Comparison of ENCODE assay signal across 8 cellular contexts in the genomic region with DNA sequence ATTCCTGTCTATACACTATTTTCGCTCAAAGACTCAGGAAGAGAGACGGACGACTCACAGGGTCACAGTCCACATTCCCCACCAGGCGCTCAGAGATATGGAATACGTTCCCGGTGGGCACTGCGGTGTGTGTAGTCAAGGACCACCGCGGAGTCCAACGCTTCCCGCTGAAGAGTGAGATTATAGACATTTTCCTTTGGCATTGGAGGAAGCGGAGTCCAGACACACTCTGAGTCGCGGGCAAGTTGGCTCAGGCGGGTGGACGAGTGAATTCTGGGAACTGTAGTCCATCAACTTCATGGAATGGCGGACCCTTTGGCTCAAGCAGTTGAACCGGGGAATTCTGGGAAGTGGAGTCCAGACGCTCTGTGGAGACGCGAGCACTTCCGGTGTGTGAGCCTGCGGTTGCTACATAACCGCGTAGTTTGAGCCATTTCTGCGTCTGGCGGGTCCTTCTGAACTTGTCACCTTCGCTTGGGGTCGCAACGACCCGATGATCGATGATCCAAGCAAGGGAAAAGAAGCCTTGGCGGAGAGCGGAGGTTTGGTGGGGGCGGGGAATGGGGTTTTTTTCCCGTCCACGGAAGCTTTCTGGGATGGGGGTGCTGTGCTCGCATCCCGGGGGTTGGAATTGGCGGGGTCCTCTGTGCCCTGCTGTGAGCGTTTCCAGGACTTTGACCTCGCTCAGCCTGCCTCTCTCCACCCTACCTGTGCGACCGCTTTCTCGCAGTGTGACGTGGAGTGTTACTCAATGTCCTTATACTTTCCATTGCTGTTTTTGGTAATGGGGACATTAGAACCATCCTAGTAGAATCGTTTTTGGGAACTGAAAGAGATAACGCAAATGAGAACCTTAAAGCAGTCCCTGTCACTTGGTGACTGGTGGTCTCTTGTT. TPM values are rescaled to one million over a fixed set of nuclear protein-coding genes. Genes with fewer than 3 reads are reported as not detected.
DNase-seq lines count a peak whose midpoint lies in the region; ATAC-seq and TF ChIP-seq lines count a peak whose summit lies in the region.

Gene ZNF230, plus strand, starts transcription at position 392 of the 895 bp plus-strand sequence. CDS start 4,122 bp downstream, outside the sequence.

- H3K4me3 ChIP-seq in GM23338 = peak within 1 kb of the TSS; percentile 67
- H3K4me3 ChIP-seq in fibroblast of pulmonary artery (replicated peaks; ENCODE audit: low read depth, low read length) = peak within 1 kb of the TSS; percentile 87

- no peaks in the 10 kb centered on the region for H3F3A ChIP-seq in GM23338 (replicated peaks; ENCODE audit: low read depth)

- H3K36me3 Mint-ChIP-seq in GM23338 (ENCODE audit: low read depth) = peaks cover 13% of the 10 kb centered on the region
- H3K36me3 Mint-ChIP-seq in natural killer cell treated with Interleukin-12 subunit alpha and Interleukin-12 subunit beta and Interleukin-15 and Interleukin-18, amount 100 ng/mL, for 72 hours = peaks cover 33% of the 10 kb centered on the region

- no peaks in the 10 kb centered on the region for H4K20me1 ChIP-seq in GM23338 (replicated peaks; ENCODE audit: insufficient read depth)

- no peaks in the 10 kb centered on the region for H3K27me3 ChIP-seq in GM23338 (ENCODE audit: insufficient read depth)

- H3K9me2 ChIP-seq in GM23338 (ENCODE audit: insufficient read depth) = peaks cover 20% of the 10 kb centered on the region

- H3K27ac ChIP-seq in GM23338 (ENCODE audit: low read depth) = no peak within 1 kb of the TSS

- H3K27ac Mint-ChIP-seq in GM23338 = peak within 1 kb of the TSS; percentile 65
- peak within 1 kb of the TSS; percentile 88 to 98 for H3K27ac Mint-ChIP-seq in natural killer cell treated with Interleukin-12 subunit alpha and Interleukin-12 subunit beta and Interleukin-15 and Interleukin-18, amount 100 ng/mL, for 72 hours

- peak within 1 kb of the TSS; percentile 88 for H3K4me2 ChIP-seq in GM23338

- DNase-seq in EL (peak; percentile 96), GM23338 (ENCODE audit: low spot score) (peak; percentile 99), Kasumi-1 (lab: John Stamatoyannopoulos, UW) (peak; percentile 99), RPMI8226 (peak; percentile 91), fibroblast of pulmonary artery (ENCODE audit: low read depth) (peak; percentile 97)
- DNase-seq in activated T-helper 9 cell treated with anti-CD3 and anti-CD28 coated beads, Interleukin-2, amount 50 U/mL, for 16 hours (ENCODE audit: low read depth) = peak; percentile 72
- peak; percentile 91 for DNase-seq in natural killer cell treated with Interleukin-12 subunit alpha and Interleukin-12 subunit beta and Interleukin-15 and Interleukin-18, amount 100 ng/mL, for 72 hours (ENCODE audit: low spot score)
- DNase-seq in stimulated activated naive CD4-positive, alpha-beta T cell treated with Interleukin-2 at 50 U/mL for 16 hours (lab: John Stamatoyannopoulos, UW) = peak; percentile 79

- no peak for TF ChIP-seq CTCF in GM23338 (conservative IDR thresholded peaks at IDR 0.05; ENCODE audit: low read depth in 2 of 2)
- no peak for TF ChIP-seq CTCF in fibroblast of pulmonary artery (IDR thresholded peaks at IDR 0.05; ENCODE audit: low read length, missing control alignments)

- 0 out of 2 replicates have a peak, but pooled peaks cover 8% of the 10 kb centered on the region for H3K79me2 ChIP-seq in GM23338 (replicated peaks; ENCODE audit: insufficient read depth)

- peaks cover 9% of the 10 kb centered on the region for H3K27me3 Mint-ChIP-seq in GM23338 (ENCODE audit: insufficient read depth, low read depth, poor library complexity)
- peaks cover 0 to 3% of the 10 kb centered on the region in 2 donors for H3K27me3 Mint-ChIP-seq in natural killer cell treated with Interleukin-12 subunit alpha and Interleukin-12 subunit beta and Interleukin-15 and Interleukin-18, amount 100 ng/mL, for 72 hours

- no peaks in the 10 kb centered on the region for H3K4me1 ChIP-seq in GM23338 (ENCODE audit: insufficient read depth)

- ATAC-seq in GM23338 = peak; percentile 99
- ATAC-seq in natural killer cell treated with Interleukin-12 subunit alpha and Interleukin-12 subunit beta and Interleukin-15 and Interleukin-18, amount 100 ng/mL, for 72 hours = peak; percentile 98 to 99

- H3K4me3 Mint-ChIP-seq in GM23338 = peak within 1 kb of the TSS; percentile 93
- H3K4me3 Mint-ChIP-seq in natural killer cell treated with Interleukin-12 subunit alpha and Interleukin-12 subunit beta and Interleukin-15 and Interleukin-18, amount 100 ng/mL, for 72 hours = peak within 1 kb of the TSS; percentile 95

- H3K4me1 Mint-ChIP-seq in GM23338 = peaks cover 9% of the 10 kb centered on the region
- peaks cover 37 to 39% of the 10 kb centered on the region in 2 donors for H3K4me1 Mint-ChIP-seq in natural killer cell treated with Interleukin-12 subunit alpha and Interleukin-12 subunit beta and Interleukin-15 and Interleukin-18, amount 100 ng/mL, for 72 hours (ENCODE audit: low read depth in 2 of 2)

- H2AFZ ChIP-seq in GM23338 = peak within 1 kb of the TSS; percentile 97

- H3K36me3 ChIP-seq in GM23338 (ENCODE audit: insufficient read depth) = no peaks in the 10 kb centered on the region

- H3K9me3 Mint-ChIP-seq in GM23338 = peaks cover 7% of the 10 kb centered on the region
- H3K9me3 Mint-ChIP-seq in natural killer cell treated with Interleukin-12 subunit alpha and Interleukin-12 subunit beta and Interleukin-15 and Interleukin-18, amount 100 ng/mL, for 72 hours = peaks cover 19% of the 10 kb centered on the region

TF ChIP-seq in GM23338, 12 proteins besides CTCF, POLR2A, EP300 and RAD21:
- TF ChIP-seq EZH2 (IDR thresholded peaks at IDR 0.05; ENCODE audit: low read depth, unreplicated experiment) (no peak), CREB1 (CRISPR knock-in tag; IDR thresholded peaks at IDR 0.05; ENCODE audit: low read depth) (peak; percentile 58), POLR2AphosphoS5 (IDR thresholded peaks at IDR 0.05; ENCODE audit: low read depth) (peak; percentile 69)
- TF ChIP-seq, protein P1, sequence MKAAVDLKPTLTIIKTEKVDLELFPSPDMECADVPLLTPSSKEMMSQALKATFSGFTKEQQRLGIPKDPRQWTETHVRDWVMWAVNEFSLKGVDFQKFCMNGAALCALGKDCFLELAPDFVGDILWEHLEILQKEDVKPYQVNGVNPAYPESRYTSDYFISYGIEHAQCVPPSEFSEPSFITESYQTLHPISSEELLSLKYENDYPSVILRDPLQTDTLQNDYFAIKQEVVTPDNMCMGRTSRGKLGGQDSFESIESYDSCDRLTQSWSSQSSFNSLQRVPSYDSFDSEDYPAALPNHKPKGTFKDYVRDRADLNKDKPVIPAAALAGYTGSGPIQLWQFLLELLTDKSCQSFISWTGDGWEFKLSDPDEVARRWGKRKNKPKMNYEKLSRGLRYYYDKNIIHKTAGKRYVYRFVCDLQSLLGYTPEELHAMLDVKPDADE (IDR thresholded peaks at IDR 0.05) = peak; percentile 98

RNA-seq across cellular contexts. Expression of gene ZNF230, which starts in this region (rescaled TPM):
- 2.2 and 2.6 TPM in 2 replicates for total RNA-seq in GM23338 (2014; rRNA removed; shearing (Covaris generic))
- polyA plus RNA-seq in GM23338 (2016; fragmentation: Nextera tagmentation; extraction: Ambion mirVana) = 1.8 and 1.9 TPM in 2 replicates
- total RNA-seq in natural killer cell treated with Interleukin-12 subunit alpha and Interleukin-12 subunit beta and Interleukin-15 and Interleukin-18, amount 100 ng/mL, for 72 hours = 10 to 100 TPM in 1 of 2 donors, 1 to 10 TPM in 1; 6.6 to 11.7 TPM
